In genomic region chr5:55820488-55820887, GRCh38 we compare ENCODE assay signal across 22 cellular contexts. TPM values are rescaled to one million over a fixed set of nuclear protein-coding genes. Genes with fewer than 3 reads are reported as not detected.
"Had no signal": no experiment of that assay in that cellular context is flagged by ENCODE, and none has a peak within 500 bp of the region (broad histone marks: within the 10 kb centered on the region; RNA-seq: fewer than 3 reads in every experiment).

No MANE protein-coding gene starts in this region.

- FAIRE-seq: RCC 7860 had no signal

- H3K4me3 Mint-ChIP-seq: activated naive CD8-positive, alpha-beta T cell treated with anti-CD3 and anti-CD28 coated beads, Interleukin-2, amount 50 U/mL, for 24 hours; activated T-cell treated with anti-CD3 and anti-CD28 coated beads, Interleukin-2, amount 50 U/mL, for 4 hours had no signal

- H3K9me3 Mint-ChIP-seq: activated CD4-positive, alpha-beta memory T cell treated with anti-CD3 and anti-CD28 coated beads for 36 hours; activated CD4-positive, alpha-beta T cell treated with anti-CD3 and anti-CD28 coated beads, Interleukin-2, amount 10 ng/mL, durations not matched to agents 7 days and 5 days; activated naive CD4-positive, alpha-beta T cell treated with anti-CD3 and anti-CD28 coated beads, Interleukin-2, amount 50 U/mL, for 72 hours; activated naive CD8-positive, alpha-beta T cell treated with anti-CD3 and anti-CD28 coated beads, Interleukin-2, amount 50 U/mL, for 24 hours; activated T-cell treated with anti-CD3 and anti-CD28 coated beads, Interleukin-2, amount 50 U/mL, for 4 hours had no signal

- H3K27ac Mint-ChIP-seq: activated CD4-positive, alpha-beta memory T cell treated with anti-CD3 and anti-CD28 coated beads for 36 hours; activated CD4-positive, alpha-beta T cell treated with anti-CD3 and anti-CD28 coated beads, Interleukin-2, amount 10 ng/mL, durations not matched to agents 7 days and 5 days; activated naive CD4-positive, alpha-beta T cell treated with anti-CD3 and anti-CD28 coated beads, Interleukin-2, amount 50 U/mL, for 72 hours; activated naive CD8-positive, alpha-beta T cell treated with anti-CD3 and anti-CD28 coated beads, Interleukin-2, amount 50 U/mL, for 24 hours had no signal

- DNase-seq: activated CD4-positive, alpha-beta memory T cell treated with anti-CD3 and anti-CD28 coated beads for 36 hours; activated CD4-positive, alpha-beta T cell treated with anti-CD3 and anti-CD28 coated beads, Interleukin-2, amount 10 ng/mL, durations not matched to agents 7 days and 5 days; activated CD4-positive, CD25-positive, alpha-beta regulatory T cell; activated CD8-positive, alpha-beta memory T cell treated with anti-CD3 and anti-CD28 coated beads for 24 hours; activated effector memory CD4-positive, alpha-beta T cell treated with anti-CD3 and anti-CD28 coated beads, Interleukin-2, amount 50 U/mL, for 16 hours; activated naive CD4-positive, alpha-beta T cell treated with Interleukin-2 at 50 U/mL for 16 hours; activated naive CD8-positive, alpha-beta T cell treated with anti-CD3 and anti-CD28 coated beads, Interleukin-2, amount 50 U/mL, for 24 hours; activated T-cell treated with anti-CD3 and anti-CD28 coated beads, Interleukin-2, amount 50 U/mL, for 4 hours; amygdala; KG1; NCI-H1092; NCI-H1417; NCI-H2029; NCI-H446; NCI-H524; PC-3; SHP77 treated with DMSO at 0.1 percent for 48 hours; T-helper 1 cell had no signal

- ATAC-seq: activated naive CD4-positive, alpha-beta T cell treated with anti-CD3 and anti-CD28 coated beads, Interleukin-2, amount 50 U/mL, for 72 hours; activated naive CD8-positive, alpha-beta T cell treated with anti-CD3 and anti-CD28 coated beads, Interleukin-2, amount 50 U/mL, for 24 hours; activated T-cell treated with anti-CD3 and anti-CD28 coated beads, Interleukin-2, amount 50 U/mL, for 4 hours; PC-3 had no signal

RNA-seq across cellular contexts. Expression of gene IL31RA, which starts 30.7 kb away (rescaled TPM):
- total RNA-seq: activated CD4-positive, alpha-beta T cell treated with anti-CD3 and anti-CD28 coated beads, Interleukin-2, amount 10 ng/mL, durations not matched to agents 7 days and 5 days; activated T-cell treated with anti-CD3 and anti-CD28 coated beads, Interleukin-2, amount 50 U/mL, for 4 hours; cerebellum; SK-MEL-5 had no signal
